In the genomic region with DNA sequence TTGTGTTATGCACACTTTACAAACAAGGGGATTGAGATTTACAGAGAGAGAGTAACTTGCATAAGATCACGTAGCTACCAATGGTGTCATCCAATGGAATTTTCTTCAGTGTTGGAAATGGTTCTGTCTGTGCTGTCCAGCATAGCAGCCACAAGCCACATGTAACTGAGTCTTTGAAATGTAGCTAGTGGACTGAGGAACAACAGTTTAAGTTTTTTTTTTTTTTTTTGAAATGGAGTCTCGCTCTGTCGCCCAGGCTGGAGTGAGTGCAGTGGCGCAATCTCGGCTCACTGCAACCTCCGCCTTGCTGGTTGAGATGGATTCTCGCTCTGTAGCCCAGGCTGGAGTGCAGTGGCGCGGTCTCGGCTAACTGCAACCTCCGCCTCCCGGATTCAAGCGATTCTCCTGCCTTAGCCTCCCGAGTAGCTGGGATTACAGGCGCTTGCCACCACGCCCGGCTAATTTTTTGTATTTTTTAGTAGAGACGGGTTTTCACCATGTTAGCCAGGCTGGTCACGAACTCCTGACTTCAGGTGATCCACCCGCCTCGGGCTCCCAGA, we compare ENCODE assay signal across 7 cellular contexts. TPM values are rescaled to one million over a fixed set of nuclear protein-coding genes. Genes with fewer than 3 reads are reported as not detected.
DNase-seq lines count a peak whose midpoint lies in the region; ATAC-seq and TF ChIP-seq lines count a peak whose summit lies in the region.
"Not testable (repeated sequence)": the region's sequence is repeated elsewhere in the genome, so short reads cannot be mapped to it uniquely, and the experiment has no call there.

No MANE protein-coding gene starts in this region.

- CTCF ChIA-PET in Calu3 (lab: Charles Lee), result interaction anchor here (0.7 to 1.6 kb wide), 13 partner anchors 14 to 293 kb away, joined by 3 to 6 read pairs (median 3); a partner anchor contains a TSS

- H3K36me3 Mint-ChIP-seq in Calu3 (ENCODE audit: insufficient read depth, unreplicated experiment), result peaks cover 91% of the 10 kb centered on the region
- H3K36me3 Mint-ChIP-seq in activated T-helper 1 cell treated with anti-CD3 and anti-CD28 coated beads, Interleukin-12 subunit alpha, Interleukin-12 subunit beta, Interleukin-2, Interleukin-4 antibody, amounts not matched to agents 30 ng/mL and 10 ng/mL and 1 ng/mL, durations not matched to agents 14 hours and 24 hours and 36 hours (ENCODE audit: low read depth); mesothelial cell of epicardium: not testable (repeated sequence)

- not testable (repeated sequence) for BruUV-seq in Calu3 (replicated peaks; lab: Mats Ljungman, UMichigan)

- not testable (repeated sequence) for DNase-seq in Calu3; MG63; activated T-helper 1 cell treated with anti-CD3 and anti-CD28 coated beads, Interleukin-12 subunit alpha, Interleukin-12 subunit beta, Interleukin-2, Interleukin-4 antibody, amounts not matched to agents 30 ng/mL and 10 ng/mL and 1 ng/mL, durations not matched to agents 14 hours and 24 hours and 36 hours (ENCODE audit: low spot score); colonic mucosa; mesothelial cell of epicardium (ENCODE audit: low spot score in 2 of 2, unreplicated experiment in 2 of 2); retinal pigment epithelial cell (ENCODE audit: low read depth)
- peak; percentile 52 for DNase-seq in Right ventricle myocardium superior

- peak overlapping the region; percentile 100 for H3K4me3 ChIP-seq in MG63
- not testable (repeated sequence) for H3K4me3 ChIP-seq in colonic mucosa
- peak overlapping the region; percentile 76 for H3K4me3 ChIP-seq in retinal pigment epithelial cell (ENCODE audit: low read length)

- not testable (repeated sequence) for TF ChIP-seq CTCF in Calu3 (IDR thresholded peaks at IDR 0.05; ENCODE audit: unreplicated experiment); colonic mucosa (IDR thresholded peaks at IDR 0.05); mesothelial cell of epicardium (IDR thresholded peaks at IDR 0.05; ENCODE audit: unreplicated experiment); retinal pigment epithelial cell (conservative IDR thresholded peaks at IDR 0.05; ENCODE audit: low read depth, low read length)

- not testable (repeated sequence) for H3K9ac ChIP-seq in colonic mucosa (ENCODE audit: low read depth in 2 of 2, low read length in 2 of 2)

- H3K4me1 Mint-ChIP-seq in Calu3 (ENCODE audit: low read depth, unreplicated experiment), result peaks cover 66% of the 10 kb centered on the region
- peaks cover 41% of the 10 kb centered on the region for H3K4me1 Mint-ChIP-seq in activated T-helper 1 cell treated with anti-CD3 and anti-CD28 coated beads, Interleukin-12 subunit alpha, Interleukin-12 subunit beta, Interleukin-2, Interleukin-4 antibody, amounts not matched to agents 30 ng/mL and 10 ng/mL and 1 ng/mL, durations not matched to agents 14 hours and 24 hours and 36 hours (ENCODE audit: low read depth)
- H3K4me1 Mint-ChIP-seq in mesothelial cell of epicardium, result peaks cover 44% of the 10 kb centered on the region

- H3K27me3 Mint-ChIP-seq in Calu3 (ENCODE audit: unreplicated experiment); mesothelial cell of epicardium (ENCODE audit: low read depth): not testable (repeated sequence)
- H3K27me3 Mint-ChIP-seq in activated T-helper 1 cell treated with anti-CD3 and anti-CD28 coated beads, Interleukin-12 subunit alpha, Interleukin-12 subunit beta, Interleukin-2, Interleukin-4 antibody, amounts not matched to agents 30 ng/mL and 10 ng/mL and 1 ng/mL, durations not matched to agents 14 hours and 24 hours and 36 hours (ENCODE audit: insufficient read depth), result peaks cover 11% of the 10 kb centered on the region

- peak overlapping the region; percentile 88 for H3K27ac Mint-ChIP-seq in Calu3 (ENCODE audit: unreplicated experiment)
- not testable (repeated sequence) for H3K27ac Mint-ChIP-seq in activated T-helper 1 cell treated with anti-CD3 and anti-CD28 coated beads, Interleukin-12 subunit alpha, Interleukin-12 subunit beta, Interleukin-2, Interleukin-4 antibody, amounts not matched to agents 30 ng/mL and 10 ng/mL and 1 ng/mL, durations not matched to agents 14 hours and 24 hours and 36 hours
- H3K27ac Mint-ChIP-seq in mesothelial cell of epicardium, result peak overlapping the region; percentile 98

- peak overlapping the region; percentile 99 for H3K27ac ChIP-seq in colonic mucosa

- intact Hi-C loops in Calu3 (cut with micrococcal nuclease; ENCODE audit: unreplicated experiment); colonic mucosa (cut with DNase I): not testable (repeated sequence)
- intact Hi-C loops in activated T-helper 1 cell treated with anti-CD3 and anti-CD28 coated beads, Interleukin-12 subunit alpha, Interleukin-12 subunit beta, Interleukin-2, Interleukin-4 antibody, amounts not matched to agents 30 ng/mL and 10 ng/mL and 1 ng/mL, durations not matched to agents 14 hours and 24 hours and 36 hours (cut with micrococcal nuclease), result loop anchor here (10.0 kb wide), 1 partner anchor 92 kb away; no protein-coding TSS in a partner anchor
- intact Hi-C loops in Right ventricle myocardium superior (cut with DNase I), result loop anchor here (5.0 to 10.0 kb wide), 3 partner anchors 112 to 290 kb away; no protein-coding TSS in a partner anchor

- peaks cover 59% of the 10 kb centered on the region for H3K36me3 ChIP-seq in MG63
- not testable (repeated sequence) for H3K36me3 ChIP-seq in colonic mucosa

- H3K4me1 ChIP-seq in colonic mucosa, result not testable (repeated sequence)

- H3K4me3 Mint-ChIP-seq in Calu3 (ENCODE audit: low read depth, unreplicated experiment) (peak overlapping the region; percentile 91), mesothelial cell of epicardium (peak overlapping the region; percentile 85)
- peak overlapping the region; percentile 51 for H3K4me3 Mint-ChIP-seq in activated T-helper 1 cell treated with anti-CD3 and anti-CD28 coated beads, Interleukin-12 subunit alpha, Interleukin-12 subunit beta, Interleukin-2, Interleukin-4 antibody, amounts not matched to agents 30 ng/mL and 10 ng/mL and 1 ng/mL, durations not matched to agents 14 hours and 24 hours and 36 hours

- ATAC-seq in Right ventricle myocardium superior (ENCODE audit: poor library complexity), result not testable (repeated sequence)

- H3K9me3 ChIP-seq in MG63, colonic mucosa: not testable (repeated sequence)

- H3K9me3 Mint-ChIP-seq in Calu3 (ENCODE audit: low read depth, unreplicated experiment); activated T-helper 1 cell treated with anti-CD3 and anti-CD28 coated beads, Interleukin-12 subunit alpha, Interleukin-12 subunit beta, Interleukin-2, Interleukin-4 antibody, amounts not matched to agents 30 ng/mL and 10 ng/mL and 1 ng/mL, durations not matched to agents 14 hours and 24 hours and 36 hours; mesothelial cell of epicardium: not testable (repeated sequence)

- H3K27me3 ChIP-seq in MG63, colonic mucosa: not testable (repeated sequence)

RNA-seq across cellular contexts. Expression of a gene that starts 3.3 kb away (rescaled TPM):
- 345 and 453 TPM in 2 replicates for total RNA-seq in Calu3 (2022)
- 44.8 and 53.7 TPM in 2 replicates for total RNA-seq in MG63 (2014; rRNA removed; shearing (Covaris generic); ENCODE audit: low replicate concordance)
- 29.0 and 31.5 TPM in 2 replicates for total RNA-seq in activated T-helper 1 cell treated with anti-CD3 and anti-CD28 coated beads, Interleukin-12 subunit alpha, Interleukin-12 subunit beta, Interleukin-2, Interleukin-4 antibody, amounts not matched to agents 30 ng/mL and 10 ng/mL and 1 ng/mL, durations not matched to agents 14 hours and 24 hours and 36 hours
- total RNA-seq in colonic mucosa, result 100 to 1,000 TPM in 1 of 2 donors, 10 to 100 TPM in 1; 66.7 to 142 TPM
- 56.1 TPM for total RNA-seq in Right ventricle myocardium superior
- total RNA-seq in mesothelial cell of epicardium, result 123 to 131 TPM (median 123 TPM) in 3 replicates
